Comparison of ENCODE assay signal across 1 cellular context in genomic region chr4:74058048-74058651, GRCh38.
TF ChIP-seq lines count a peak whose summit lies in the region.

No MANE protein-coding gene starts in this region.

TF ChIP-seq in K562, 482 proteins besides CTCF, POLR2A, EP300 and RAD21 (continued from another document):
- TF ChIP-seq TRIM24 (IDR thresholded peaks at IDR 0.05) (0 out of 4 replicates have a peak, but pooled peaks of 1 of the 2 experiments have one; percentile 15), FOSL1 (tag; conservative IDR thresholded peaks at IDR 0.05) (no peak), SMAD4 (CRISPR knock-in tag; conservative IDR thresholded peaks at IDR 0.05) (peak; percentile 57; the same call in 1 of the 2 replicates), IRF9 (tag; IDR thresholded peaks at IDR 0.05) (peak; percentile 59; the same call in 1 of the 2 replicates), MYNN (IDR thresholded peaks at IDR 0.05) (no peak), MYNN (CRISPR knock-in tag; IDR thresholded peaks at IDR 0.05) (no peak), NFE2L1 (tag; IDR thresholded peaks at IDR 0.05; ENCODE audit: borderline replicate concordance, low read depth) (0 out of 2 replicates have a peak, but pooled peaks have one; percentile 9), ZFX (CRISPR knock-in tag; IDR thresholded peaks at IDR 0.05) (no peak), ATF4 (CRISPR knock-in tag; IDR thresholded peaks at IDR 0.05) (0 out of 2 replicates have a peak, but pooled peaks have one; percentile 14), DMBX1 (CRISPR knock-in tag; IDR thresholded peaks at IDR 0.05; ENCODE audit: borderline replicate concordance) (peak; percentile 68; the same call in 1 of the 2 replicates), EHMT2 (IDR thresholded peaks at IDR 0.05) (peak; percentile 23; the same call in 1 of the 2 replicates)
